11 cellular contexts compared by ENCODE assay signal in the genomic region with DNA sequence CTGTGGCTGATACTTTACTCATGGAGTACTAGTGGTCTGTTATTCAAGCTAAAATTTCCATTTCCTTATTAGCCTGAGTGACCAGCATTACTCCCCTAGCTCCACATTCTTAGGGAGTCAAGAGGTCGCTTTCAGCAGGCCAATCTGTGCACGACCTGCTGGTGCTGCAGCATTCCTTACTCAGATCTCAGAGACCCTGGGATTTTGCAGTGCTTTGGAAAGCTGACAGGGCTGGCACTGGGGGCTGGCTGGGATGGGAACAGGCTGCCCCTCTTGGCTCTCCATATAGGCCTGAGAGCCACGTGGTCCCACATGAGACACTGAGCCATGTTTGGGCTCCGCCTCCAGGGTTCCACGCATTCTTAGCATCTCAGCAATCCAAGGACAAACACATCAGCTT.
DNase-seq lines count a peak whose midpoint lies in the region; ATAC-seq, FAIRE-seq and TF ChIP-seq lines count a peak whose summit lies in the region.
"Had no signal": no experiment of that assay in that cellular context is flagged by ENCODE, and none has a peak within 500 bp of the region (broad histone marks: within the 10 kb centered on the region; RNA-seq: fewer than 3 reads in every experiment).

No MANE protein-coding gene starts in this region.

- H3K14ac ChIP-seq in IMR-90 (replicated peaks; ENCODE audit: low read depth, low read length) = peak overlapping the region; percentile 97

- H3K27me3 ChIP-seq in IMR-90 (ENCODE audit: control insufficient read depth, insufficient read depth, low read length) = no peaks in the 10 kb centered on the region
- H3K27me3 ChIP-seq in ectodermal cell (ENCODE audit: control insufficient read depth, insufficient read depth, low read length, poor library complexity, severe bottlenecking) = no peaks in the 10 kb centered on the region
- no peaks in the 10 kb centered on the region for H3K27me3 ChIP-seq in HepG2 (ENCODE audit: control insufficient read depth in 1 of 2, insufficient read depth in 2 of 2, low read length in 2 of 2)
- no peaks in the 10 kb centered on the region for H3K27me3 ChIP-seq in tibial artery

- H2AFZ ChIP-seq in IMR-90 (replicated peaks; ENCODE audit: low read length, poor library complexity) = peak overlapping the region; percentile 63
- H2AFZ ChIP-seq in HepG2 (ENCODE audit: low read length) = no peak overlapping the region

- H2AK5ac ChIP-seq in IMR-90 (ENCODE audit: low read depth, low read length) = no peak overlapping the region; the same call in 1 of the 2 replicates

- ATAC-seq in IMR-90 (ENCODE audit: low read depth) (peak; percentile 92), HepG2 (peak; percentile 40)

- H3K79me1 ChIP-seq in IMR-90 (ENCODE audit: low read depth in 1 of 2, low read length in 2 of 2) = peaks cover 33 to 69% of the 10 kb centered on the region in 2 experiments

- dilution Hi-C loops in IMR-90 (cut with HindIII; ENCODE audit: low sequenced_read_pairs, unreplicated experiment) = no loop called here

- no peak for TF ChIP-seq CTCF in IMR-90 (conservative IDR thresholded peaks at IDR 0.05; ENCODE audit: low read depth, low read length)
- no peak for TF ChIP-seq CTCF in HepG2 (CRISPR knock-in tag; IDR thresholded peaks at IDR 0.05)
- no peak for TF ChIP-seq CTCF in tibial artery (IDR thresholded peaks at IDR 0.05)

- H3K36me3 Mint-ChIP-seq in activated T-helper 2 cell treated with anti-CD3 and anti-CD28 coated beads, Interferon-gamma antibody, Interleukin-2, Interleukin-4, amounts not matched to agents 10 μg/mL and 5 μg/mL and 100 μg/mL, durations not matched to agents 14 hours and 24 hours and 36 hours (ENCODE audit: low read depth) = peaks cover 66% of the 10 kb centered on the region
- H3K36me3 Mint-ChIP-seq: immature natural killer cell had no signal

- H2BK120ac ChIP-seq in IMR-90 (ENCODE audit: low read depth, low read length) = peak overlapping the region; percentile 89

- H3K9me1 ChIP-seq in IMR-90 (ENCODE audit: insufficient read depth, low read length) = peaks cover 24% of the 10 kb centered on the region

- CTCF ChIA-PET in IMR-90 (lab: Yijun Ruan, JAX) (no interaction called here), HepG2 (lab: Yijun Ruan, JAX; ENCODE audit: low intra/inter-chr PET ratio, low total read pairs) (no interaction called here)

- H3K18ac ChIP-seq in IMR-90 (ENCODE audit: low read depth, low read length) = 0 out of 2 replicates have a peak overlapping the region, but pooled peaks have one; percentile 48

- peak overlapping the region; percentile 38 for H2BK5ac ChIP-seq in IMR-90 (ENCODE audit: low read depth, low read length, poor library complexity, severe bottlenecking)

- H2BK15ac ChIP-seq in IMR-90 (ENCODE audit: low read depth, low read length) = peak overlapping the region; percentile 80; the same call in 2 of the 3 replicates

- no peak for TF ChIP-seq RAD21 in IMR-90 (IDR thresholded peaks at IDR 0.05; ENCODE audit: low read length)
- TF ChIP-seq RAD21 in HepG2 (CRISPR knock-in tag; IDR thresholded peaks at IDR 0.05) = no peak

- no CpG with 5 or more reads among the region's 5 CpGs for WGBS in IMR-90 (ENCODE audit: extremely low coverage in 2 of 2, insufficient read length in 1 of 2), 2 experiments
- 56 to 69% methylated on average over 5 of the region's 5 CpGs for WGBS in ectodermal cell, 2 experiments
- WGBS in HepG2 (ENCODE audit: low lambda C conversion rate) = 77% methylated on average over 5 of the region's 5 CpGs

- no TSS peak for BruUV-seq in IMR-90 (replicated peaks; lab: Mats Ljungman, UMichigan)
- BruUV-seq in HepG2 (replicated peaks; lab: Mats Ljungman, UMichigan) = no TSS peak

- H3K9ac ChIP-seq in IMR-90 (ENCODE audit: low read depth, low read length) = no peak overlapping the region
- no peak overlapping the region for H3K9ac ChIP-seq in HepG2 (ENCODE audit: insufficient read depth, low read depth, low read length)

- H3K4me2 ChIP-seq in IMR-90 (ENCODE audit: low read depth, low read length) (no peak overlapping the region), HepG2 (ENCODE audit: low read depth, low read length) (no peak overlapping the region)

- H2BK20ac ChIP-seq in IMR-90 (ENCODE audit: low read depth, low read length) = peak overlapping the region; percentile 79

- H3K79me2 ChIP-seq in HepG2 (ENCODE audit: insufficient read depth, low read length) = no peaks in the 10 kb centered on the region

- peaks cover 18% of the 10 kb centered on the region for H3K4me1 ChIP-seq in IMR-90 (ENCODE audit: control insufficient read depth, insufficient read depth, low read length)
- H3K4me1 ChIP-seq in ectodermal cell (ENCODE audit: control insufficient read depth, insufficient read depth, low read length) = peaks cover 29% of the 10 kb centered on the region
- H3K4me1 ChIP-seq in HepG2 (ENCODE audit: insufficient read depth, low read length) = peaks cover 39% of the 10 kb centered on the region
- H3K4me1 ChIP-seq in tibial artery = peaks cover 0 to 33% (median 14%) of the 10 kb centered on the region in 4 donors

- H4K5ac ChIP-seq in IMR-90 (ENCODE audit: low read depth, low read length) = no peak overlapping the region

- H3K27me3 Mint-ChIP-seq in activated T-helper 2 cell treated with anti-CD3 and anti-CD28 coated beads, Interferon-gamma antibody, Interleukin-2, Interleukin-4, amounts not matched to agents 10 μg/mL and 5 μg/mL and 100 μg/mL, durations not matched to agents 14 hours and 24 hours and 36 hours (ENCODE audit: low read depth) = no peaks in the 10 kb centered on the region

- TF ChIP-seq POLR2A in IMR-90 (IDR thresholded peaks at IDR 0.05; ENCODE audit: low read depth, low read length) (no peak), HepG2 (IDR thresholded peaks at IDR 0.05; ENCODE audit: insufficient read depth in 1 of 2, low read depth in 2 of 2, low read length in 2 of 2) (no peak)

- H3K56ac ChIP-seq in IMR-90 (ENCODE audit: extremely low read depth, insufficient read depth, low read length) = peak overlapping the region; percentile 48; the same call in 1 of the 2 replicates

- no peak overlapping the region for H3K27ac Mint-ChIP-seq in activated T-helper 2 cell treated with anti-CD3 and anti-CD28 coated beads, Interferon-gamma antibody, Interleukin-2, Interleukin-4, amounts not matched to agents 10 μg/mL and 5 μg/mL and 100 μg/mL, durations not matched to agents 14 hours and 24 hours and 36 hours

- H3K23ac ChIP-seq in IMR-90 (ENCODE audit: low read depth, low read length) = peak overlapping the region; percentile 49

- FAIRE-seq in HepG2 (lab: Jason Lieb, UNC) = no peak

- intact Hi-C loops in IMR-90 (cut with micrococcal nuclease) = no loop called here
- intact Hi-C loops in HepG2 (cut with micrococcal nuclease; ENCODE audit: unreplicated experiment) = no loop called here
- intact Hi-C loops in tibial artery (cut with DNase I; ENCODE audit: low total_unique reads) = no loop called here
- intact Hi-C loops in activated T-helper 2 cell treated with anti-CD3 and anti-CD28 coated beads, Interferon-gamma antibody, Interleukin-2, Interleukin-4, amounts not matched to agents 10 μg/mL and 5 μg/mL and 100 μg/mL, durations not matched to agents 14 hours and 24 hours and 36 hours (cut with micrococcal nuclease) = no loop called here

- H2AK9ac ChIP-seq in IMR-90 (replicated peaks; ENCODE audit: low read depth, low read length, poor library complexity) = peak overlapping the region; percentile 83

- H3K27ac ChIP-seq in IMR-90 (ENCODE audit: insufficient read depth, low read length) = peak overlapping the region; percentile 81
- H3K27ac ChIP-seq in ectodermal cell (ENCODE audit: insufficient read depth, low read depth, low read length, poor library complexity, severe bottlenecking) = peak overlapping the region; percentile 75
- no peak overlapping the region for H3K27ac ChIP-seq in HepG2 (ENCODE audit: extremely low read length, insufficient read depth, low read length)
- peak overlapping the region; percentile 63 to 73 for H3K27ac ChIP-seq in tibial artery

- H4K20me1 ChIP-seq in IMR-90 (ENCODE audit: insufficient read depth, low read length) = peaks cover 13% of the 10 kb centered on the region
- no peaks in the 10 kb centered on the region for H4K20me1 ChIP-seq in HepG2 (ENCODE audit: insufficient read depth, low read length)

- H3K9me3 ChIP-seq in IMR-90 (ENCODE audit: control insufficient read depth, insufficient read depth, low read length) (no peaks in the 10 kb centered on the region), ectodermal cell (ENCODE audit: control insufficient read depth, low read length) (no peaks in the 10 kb centered on the region), HepG2 (ENCODE audit: low read length) (no peaks in the 10 kb centered on the region), tibial artery (no peaks in the 10 kb centered on the region)

- DNase-seq in IMR-90 (peak; percentile 76), HepG2 (ENCODE audit: low spot score) (peak; percentile 40), tibial artery (peak; percentile 53 to 79), NCI-H446 (lab: John Stamatoyannopoulos, UW) (no peak), MV-4-11 (lab: John Stamatoyannopoulos, UW) (no peak), occipital lobe (lab: John Stamatoyannopoulos, UW) (no peak)
- DNase-seq in activated T-helper 2 cell treated with anti-CD3 and anti-CD28 coated beads, Interferon-gamma antibody, Interleukin-2, Interleukin-4, amounts not matched to agents 10 μg/mL and 5 μg/mL and 100 μg/mL, durations not matched to agents 14 hours and 24 hours and 36 hours (ENCODE audit: low spot score) = no peak
- DNase-seq: anterior cingulate cortex, immature natural killer cell, NCI-H2227 treated with DMSO at 0.1 percent for 48 hours had no signal

- peaks cover 8% of the 10 kb centered on the region for H3K9me3 Mint-ChIP-seq in activated T-helper 2 cell treated with anti-CD3 and anti-CD28 coated beads, Interferon-gamma antibody, Interleukin-2, Interleukin-4, amounts not matched to agents 10 μg/mL and 5 μg/mL and 100 μg/mL, durations not matched to agents 14 hours and 24 hours and 36 hours
- H3K9me3 Mint-ChIP-seq: immature natural killer cell had no signal

- in situ Hi-C loops in IMR-90 (cut with MboI; ENCODE audit: low sequenced_read_pairs) (no loop called here), HepG2 (cut with HindIII; ENCODE audit: extremely low pct_ligation_motif_present, low pct_unique_long_range_greater_than_20kb) (no loop called here)

- H3K4me1 Mint-ChIP-seq in activated T-helper 2 cell treated with anti-CD3 and anti-CD28 coated beads, Interferon-gamma antibody, Interleukin-2, Interleukin-4, amounts not matched to agents 10 μg/mL and 5 μg/mL and 100 μg/mL, durations not matched to agents 14 hours and 24 hours and 36 hours (ENCODE audit: low read depth) = peaks cover 15% of the 10 kb centered on the region

- POLR2A ChIA-PET in IMR-90 (lab: Charles Lee; ENCODE audit: unreplicated experiment) (no interaction called here), HepG2 (lab: Yijun Ruan, JAX) (no interaction called here)

- TF ChIP-seq EP300 in HepG2 (IDR thresholded peaks at IDR 0.05; ENCODE audit: low read depth in 2 of 2, low read length in 2 of 2) = no peak
- no peak for TF ChIP-seq EP300 in HepG2 (CRISPR knock-in tag; IDR thresholded peaks at IDR 0.05; ENCODE audit: borderline replicate concordance)

- H3K4me3 Mint-ChIP-seq in activated T-helper 2 cell treated with anti-CD3 and anti-CD28 coated beads, Interferon-gamma antibody, Interleukin-2, Interleukin-4, amounts not matched to agents 10 μg/mL and 5 μg/mL and 100 μg/mL, durations not matched to agents 14 hours and 24 hours and 36 hours (ENCODE audit: low read depth) = no peak overlapping the region
- H3K4me3 Mint-ChIP-seq: immature natural killer cell had no signal

- H3K4me3 ChIP-seq in IMR-90 (ENCODE audit: insufficient read depth, low read depth, low read length) (no peak overlapping the region), ectodermal cell (ENCODE audit: insufficient read depth, low read depth, low read length) (no peak overlapping the region), HepG2 (replicated peaks in 1 of 3; ENCODE audit: insufficient read depth in 1 of 3, low read depth in 2 of 3, low read length in 3 of 3) (no peak overlapping the region), tibial artery (peak overlapping the region; percentile 17 to 28)

- H3K4ac ChIP-seq in IMR-90 (ENCODE audit: low read depth, low read length) = peak overlapping the region; percentile 91

- H4K8ac ChIP-seq in IMR-90 (ENCODE audit: low read depth in 2 of 2, low read length in 2 of 2) = peak overlapping the region; percentile 79 to 93; a peak in 3 of 4 replicates

- H4K91ac ChIP-seq in IMR-90 (ENCODE audit: insufficient read depth, low read depth, low read length) = peak overlapping the region; percentile 97; the same call in 1 of the 2 replicates

- peaks cover 2% of the 10 kb centered on the region; the same call in 1 of the 2 replicates for H3K36me3 ChIP-seq in IMR-90 (ENCODE audit: control insufficient read depth, insufficient read depth, low read length)
- no peaks in the 10 kb centered on the region for H3K36me3 ChIP-seq in ectodermal cell (ENCODE audit: control insufficient read depth, insufficient read depth, low read length)
- no peaks in the 10 kb centered on the region; a peak in 2 of 5 replicates for H3K36me3 ChIP-seq in HepG2 (replicated peaks in 1 of 2; ENCODE audit: control insufficient read depth in 1 of 2, insufficient read depth in 2 of 2, low read length in 2 of 2)
- H3K36me3 ChIP-seq in tibial artery = no peaks in the 10 kb centered on the region

Comparison
In these comparisons a context has a peak if more than half of its experiments do, and no peak if none do; other contexts are left out.
1. DNase-seq: peak in IMR-90 (single experiment), HepG2 (single experiment) and tibial artery (2 of 2); none in NCI-H446 (0 of 2), activated T-helper 2 cell treated with anti-CD3 and anti-CD28 coated beads, Interferon-gamma antibody, Interleukin-2, Interleukin-4, amounts not matched to agents 10 μg/mL and 5 μg/mL and 100 μg/mL, durations not matched to agents 14 hours and 24 hours and 36 hours (single experiment), MV-4-11 (single experiment) and occipital lobe (single experiment).
2. H3K4me3 ChIP-seq: peak in tibial artery (2 of 2); none in IMR-90 (single experiment), ectodermal cell (single experiment) and HepG2 (0 of 3).